In the genomic region with DNA sequence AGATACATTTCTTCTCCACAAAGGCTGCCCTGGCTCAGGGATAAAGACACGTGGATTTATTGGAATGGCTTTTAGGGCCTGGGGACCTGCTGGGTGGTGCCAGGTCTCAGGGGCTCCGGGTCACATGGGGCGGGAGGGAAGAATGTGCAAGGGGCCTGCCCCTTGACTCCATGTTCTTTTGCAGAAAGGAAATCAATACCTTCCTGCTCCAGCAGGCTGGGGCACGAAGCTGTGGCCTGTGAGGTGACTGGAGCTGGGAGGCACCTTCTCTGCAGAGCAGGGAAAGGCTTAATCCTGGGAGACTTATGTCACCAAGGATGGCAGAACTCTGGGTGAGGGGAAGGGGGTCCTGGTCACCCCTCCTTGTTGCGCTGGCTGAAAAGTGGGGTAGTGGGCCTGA, we compare ENCODE assay signal across 8 cellular contexts.
"Had no signal": no experiment of that assay in that cellular context is flagged by ENCODE, and none has a peak within 500 bp of the region (broad histone marks: within the 10 kb centered on the region; RNA-seq: fewer than 3 reads in every experiment).

No MANE protein-coding gene starts in this region.

- H3K27ac Mint-ChIP-seq: activated B cell treated with CpG ODN at 0.5 μM for 24 hours; activated naive CD8-positive, alpha-beta T cell treated with anti-CD3 and anti-CD28 coated beads, Interleukin-2, amount 50 U/mL, for 24 hours; natural killer cell treated with Interleukin-12 subunit alpha and Interleukin-12 subunit beta and Interleukin-15 and Interleukin-18, amount 100 ng/mL, for 72 hours had no signal

- H3K27ac ChIP-seq: heart left ventricle, left lung, pancreas, skin epidermis, upper lobe of left lung had no signal

- H3K36me3 ChIP-seq: heart left ventricle, left lung, pancreas, upper lobe of left lung had no signal

- H3K36me3 Mint-ChIP-seq: natural killer cell treated with Interleukin-12 subunit alpha and Interleukin-12 subunit beta and Interleukin-15 and Interleukin-18, amount 100 ng/mL, for 72 hours had no signal

- H3K4me3 ChIP-seq: heart left ventricle, left lung, skin epidermis, upper lobe of left lung had no signal

- H3K4me3 Mint-ChIP-seq: activated B cell treated with CpG ODN at 0.5 μM for 24 hours; activated naive CD8-positive, alpha-beta T cell treated with anti-CD3 and anti-CD28 coated beads, Interleukin-2, amount 50 U/mL, for 24 hours; natural killer cell treated with Interleukin-12 subunit alpha and Interleukin-12 subunit beta and Interleukin-15 and Interleukin-18, amount 100 ng/mL, for 72 hours had no signal

- DNase-seq: activated B cell treated with CpG ODN at 0.5 μM for 24 hours, left lung had no signal

- H3K27me3 ChIP-seq: heart left ventricle, left lung, pancreas, upper lobe of left lung had no signal

- H3K4me1 ChIP-seq: heart left ventricle, left lung, pancreas, upper lobe of left lung had no signal

- H3K9me3 ChIP-seq: heart left ventricle, left lung, pancreas, upper lobe of left lung had no signal

- H3K9me3 Mint-ChIP-seq: activated B cell treated with CpG ODN at 0.5 μM for 24 hours; activated naive CD8-positive, alpha-beta T cell treated with anti-CD3 and anti-CD28 coated beads, Interleukin-2, amount 50 U/mL, for 24 hours; natural killer cell treated with Interleukin-12 subunit alpha and Interleukin-12 subunit beta and Interleukin-15 and Interleukin-18, amount 100 ng/mL, for 72 hours had no signal

- H3K27me3 Mint-ChIP-seq: activated B cell treated with CpG ODN at 0.5 μM for 24 hours; activated naive CD8-positive, alpha-beta T cell treated with anti-CD3 and anti-CD28 coated beads, Interleukin-2, amount 50 U/mL, for 24 hours; natural killer cell treated with Interleukin-12 subunit alpha and Interleukin-12 subunit beta and Interleukin-15 and Interleukin-18, amount 100 ng/mL, for 72 hours had no signal
